9 cellular contexts compared by ENCODE assay signal in the genomic region with DNA sequence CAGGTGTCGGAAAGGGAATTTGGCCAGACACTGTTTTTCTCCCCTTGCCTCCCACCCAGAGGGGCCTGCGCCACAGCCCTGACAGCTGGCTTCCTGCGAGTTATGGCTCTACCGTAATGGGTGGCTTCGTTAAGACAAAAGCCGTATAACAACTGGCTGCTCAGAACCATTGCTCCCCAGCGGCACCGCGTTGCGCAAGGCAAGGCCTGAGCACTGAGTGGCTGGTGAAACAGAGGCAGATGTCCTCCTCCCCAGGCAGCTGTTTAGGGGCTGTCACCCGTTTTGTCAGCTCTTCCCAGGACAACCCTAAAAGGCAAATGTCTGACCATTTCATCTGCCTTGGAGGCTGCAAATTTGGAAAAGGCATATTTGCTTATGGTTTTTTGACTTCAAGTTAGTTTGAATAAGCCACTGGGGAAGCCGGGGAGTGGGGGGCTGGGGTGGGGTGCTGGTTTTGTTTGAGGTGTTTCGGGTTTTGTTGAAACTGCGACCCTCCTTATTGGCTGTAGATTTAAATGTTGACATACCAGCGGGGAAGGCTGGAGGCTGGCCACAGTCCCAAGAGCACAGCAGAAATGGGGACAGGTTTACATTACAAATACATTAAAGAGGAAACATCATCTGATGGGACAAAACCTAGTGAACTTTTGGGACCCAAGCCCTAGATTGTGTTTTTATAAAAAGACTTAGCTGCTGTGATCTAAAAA. TPM values are rescaled to one million over a fixed set of nuclear protein-coding genes. Genes with fewer than 3 reads are reported as not detected.
DNase-seq lines count a peak whose midpoint lies in the region; ATAC-seq, FAIRE-seq and TF ChIP-seq lines count a peak whose summit lies in the region.
"Had no signal": no experiment of that assay in that cellular context is flagged by ENCODE, and none has a peak within 500 bp of the region (broad histone marks: within the 10 kb centered on the region; RNA-seq: fewer than 3 reads in every experiment).

No MANE protein-coding gene starts in this region.

- TF ChIP-seq RAD21 in HepG2 (CRISPR knock-in tag; IDR thresholded peaks at IDR 0.05), result no peak

- H3K36me3 ChIP-seq in HepG2 (replicated peaks in 1 of 2; ENCODE audit: control insufficient read depth in 1 of 2, insufficient read depth in 2 of 2, low read length in 2 of 2) (no peaks in the 10 kb centered on the region), subcutaneous abdominal adipose tissue (ENCODE audit: control insufficient read depth in 5 of 5, insufficient read depth in 5 of 5, low read length in 5 of 5) (peaks cover 0 to 4% (median under 1%) of the 10 kb centered on the region in 5 donors)

- peak overlapping the region; percentile 91 for H3K4me2 ChIP-seq in HepG2 (ENCODE audit: low read depth, low read length)

- no peak for TF ChIP-seq POLR2A in HepG2 (IDR thresholded peaks at IDR 0.05; ENCODE audit: insufficient read depth in 1 of 2, low read depth in 2 of 2, low read length in 2 of 2)

- no peak overlapping the region for H3K27ac ChIP-seq in HepG2 (ENCODE audit: extremely low read length, insufficient read depth, low read length)
- no peak overlapping the region for H3K27ac ChIP-seq in subcutaneous abdominal adipose tissue (ENCODE audit: low read depth, low read length)

- TF ChIP-seq CTCF in HepG2 (CRISPR knock-in tag; IDR thresholded peaks at IDR 0.05), result no peak

- no peaks in the 10 kb centered on the region for H3K79me2 ChIP-seq in HepG2 (ENCODE audit: insufficient read depth, low read length)

- TF ChIP-seq EP300 in HepG2 (IDR thresholded peaks at IDR 0.05; ENCODE audit: low read depth in 2 of 2, low read length in 2 of 2) (no peak), HepG2 (CRISPR knock-in tag; IDR thresholded peaks at IDR 0.05; ENCODE audit: borderline replicate concordance) (no peak)

- POLR2A ChIA-PET in HepG2 (lab: Yijun Ruan, JAX), result no interaction called here

- no peaks in the 10 kb centered on the region for H4K20me1 ChIP-seq in HepG2 (ENCODE audit: insufficient read depth, low read length)

- WGBS in HepG2 (ENCODE audit: low lambda C conversion rate), result 3% methylated on average over 8 of the region's 15 CpGs

- no TSS peak for BruUV-seq in HepG2 (replicated peaks; lab: Mats Ljungman, UMichigan)

- CTCF ChIA-PET in HepG2 (lab: Yijun Ruan, JAX; ENCODE audit: low intra/inter-chr PET ratio, low total read pairs), result no interaction called here

- peak; percentile 49 for ATAC-seq in HepG2
- ATAC-seq in GM21526 (IDR thresholded peaks at IDR 0.05; ENCODE audit: low FRiP score, unreplicated experiment), result no peak
- no peak for ATAC-seq in GM21717 (IDR thresholded peaks at IDR 0.05; ENCODE audit: unreplicated experiment)

- peak overlapping the region; percentile 9 for H2AFZ ChIP-seq in HepG2 (ENCODE audit: low read length)

- intact Hi-C loops in HepG2 (cut with micrococcal nuclease; ENCODE audit: unreplicated experiment), result no loop called here

- in situ Hi-C loops in G401 (cut with HindIII; ENCODE audit: low sequenced_read_pairs) (no loop called here), HepG2 (cut with HindIII; ENCODE audit: extremely low pct_ligation_motif_present, low pct_unique_long_range_greater_than_20kb) (loop anchor here (25.0 kb wide), 1 partner anchor 248 kb away; no protein-coding TSS in a partner anchor)

- H3K27me3 ChIP-seq in HepG2 (ENCODE audit: control insufficient read depth in 1 of 2, insufficient read depth in 2 of 2, low read length in 2 of 2) (peaks cover 0 to 25% of the 10 kb centered on the region in 2 experiments; a peak in 2 of 5 replicates), subcutaneous abdominal adipose tissue (ENCODE audit: control insufficient read depth in 5 of 5, insufficient read depth in 4 of 5, low read length in 5 of 5) (peaks cover 9 to 21% (median 17%) of the 10 kb centered on the region in 5 donors)

- peak overlapping the region; percentile 15; the same call in 1 of the 2 replicates for H3K9ac ChIP-seq in HepG2 (ENCODE audit: insufficient read depth, low read depth, low read length)
- H3K9ac ChIP-seq in subcutaneous abdominal adipose tissue (ENCODE audit: low read length in 5 of 5), result peak overlapping the region in 2 of 5 donors; percentile 14 to 35

- FAIRE-seq in HepG2 (lab: Jason Lieb, UNC), result peak; percentile 42
- FAIRE-seq: astrocyte had no signal

- peak; percentile 59 for DNase-seq in G401 (ENCODE audit: low spot score)
- peak; percentile 72 for DNase-seq in NCI-H82 (lab: John Stamatoyannopoulos, UW)
- DNase-seq in activated naive CD4-positive, alpha-beta T cell treated with anti-CD3 and anti-CD28 coated beads, Interleukin-2, amount 50 U/mL, for 16 hours, result peak; percentile 56
- peak; percentile 42 for DNase-seq in HepG2 (ENCODE audit: low spot score)
- no peak for DNase-seq in iPS-NIHi7 (ENCODE audit: extremely low spot score)

- peaks cover 76% of the 10 kb centered on the region for H3K4me1 ChIP-seq in HepG2 (ENCODE audit: insufficient read depth, low read length)
- H3K4me1 ChIP-seq in subcutaneous abdominal adipose tissue (ENCODE audit: control insufficient read depth in 5 of 5, insufficient read depth in 5 of 5, low read length in 5 of 5), result peaks cover 0 to 32% (median 24%) of the 10 kb centered on the region in 5 donors

- no peaks in the 10 kb centered on the region for H3K9me3 ChIP-seq in HepG2 (ENCODE audit: low read length)
- no peaks in the 10 kb centered on the region for H3K9me3 ChIP-seq in subcutaneous abdominal adipose tissue (ENCODE audit: control insufficient read depth in 5 of 5, low read length in 5 of 5)

- peak overlapping the region; percentile 51 to 70 (median 57) for H3K4me3 ChIP-seq in HepG2 (replicated peaks in 1 of 3; ENCODE audit: insufficient read depth in 1 of 3, low read depth in 2 of 3, low read length in 3 of 3)
- H3K4me3 ChIP-seq in subcutaneous abdominal adipose tissue (ENCODE audit: low read depth in 1 of 5, low read length in 5 of 5), result peak overlapping the region; percentile 50 to 64 (median 61)

TF ChIP-seq in HepG2, 621 proteins besides CTCF, POLR2A, EP300 and RAD21 (continues in another document):
- TF ChIP-seq ZNF292 (CRISPR knock-in tag; IDR thresholded peaks at IDR 0.05; ENCODE audit: borderline replicate concordance, low read depth) (0 out of 2 replicates have a peak, but pooled peaks have one; percentile 24), ZSCAN9 (CRISPR knock-in tag; IDR thresholded peaks at IDR 0.05; ENCODE audit: borderline replicate concordance) (no peak), SOX13 (IDR thresholded peaks at IDR 0.05) (0 out of 2 replicates have a peak, but pooled peaks have one; percentile 36), SOX13 (CRISPR knock-in tag; conservative IDR thresholded peaks at IDR 0.05 in 1 of 2, IDR thresholded peaks at IDR 0.05 in 1 of 2) (peak in 1 of 2 experiments; percentile 33; a peak in 1 of 4 replicates), ZFP37 (CRISPR knock-in tag; IDR thresholded peaks at IDR 0.05; ENCODE audit: borderline replicate concordance) (no peak), TAF15 (IDR thresholded peaks at IDR 0.05; ENCODE audit: low read depth, low read length, poor library complexity, severe bottlenecking) (peak; percentile 3), YEATS4 (CRISPR knock-in tag; IDR thresholded peaks at IDR 0.05; ENCODE audit: borderline replicate concordance) (0 out of 2 replicates have a peak, but pooled peaks have one; percentile 44), PATZ1 (CRISPR knock-in tag; IDR thresholded peaks at IDR 0.05) (peak; percentile 50; the same call in 1 of the 2 replicates), HNRNPLL (IDR thresholded peaks at IDR 0.05; ENCODE audit: low read depth, low read length, poor library complexity, severe bottlenecking) (peak; percentile 28), HOXA5 (CRISPR knock-in tag; IDR thresholded peaks at IDR 0.05) (no peak), GATAD2A (CRISPR knock-in tag; IDR thresholded peaks at IDR 0.05) (0 out of 2 replicates have a peak, but pooled peaks have one; percentile 36)

RNA-seq across cellular contexts. Expression of gene SPOCK2, which starts 0.7 kb away (rescaled TPM):
- total RNA-seq in G401 (2014; rRNA removed; shearing (Covaris generic)), result 0.12 and 0.17 TPM in 2 replicates
- 4.7 and 8.6 TPM in 2 replicates for total RNA-seq in HepG2 (2016; rRNA removed; fragmentation: Illumina TruSeq; extraction: Trizol)
- total RNA-seq in HepG2 (2016; cell fraction: cytosol; rRNA removed; fragmentation: Illumina TruSeq; extraction: Trizol; ENCODE audit: low read depth), result 1.9 and 2.3 TPM in 2 replicates
- total RNA-seq in HepG2 (2016; cell fraction: insoluble cytoplasmic fraction; rRNA removed; fragmentation: Illumina TruSeq; extraction: Trizol), result 5.6 and 7.5 TPM in 2 replicates
- total RNA-seq in HepG2 (2016; cell fraction: membrane; rRNA removed; fragmentation: Illumina TruSeq; extraction: Trizol), result 4.9 and 6.3 TPM in 2 replicates
- total RNA-seq in HepG2 (2016; cell fraction: nucleus; rRNA removed; fragmentation: Illumina TruSeq; extraction: Trizol), result 4.5 and 7.0 TPM in 2 replicates
- 30.6 and 49.8 TPM in 2 replicates for polyA plus RNA-seq in HepG2 (2011; rRNA removed)
- polyA plus RNA-seq in HepG2 (2011; cell fraction: cytosol; rRNA removed), result 36.8 and 39.8 TPM in 2 replicates
- 38.0 and 46.6 TPM in 2 replicates for polyA plus RNA-seq in HepG2 (2011; cell fraction: nucleus; rRNA removed)
- polyA plus RNA-seq in HepG2 (2012), result 3.4 and 5.3 TPM in 2 replicates
- 2.4 and 2.5 TPM in 2 replicates for polyA plus RNA-seq in HepG2 (2016; cell fraction: cytosol; fragmentation: Illumina TruSeq; extraction: Trizol; ENCODE audit: low read depth)
- 4.6 and 4.7 TPM in 2 replicates for polyA plus RNA-seq in HepG2 (2016; cell fraction: insoluble cytoplasmic fraction; fragmentation: Illumina TruSeq; extraction: Trizol; ENCODE audit: low read depth)
- polyA plus RNA-seq in HepG2 (2016; cell fraction: membrane; fragmentation: Illumina TruSeq; extraction: Trizol; ENCODE audit: low read depth), result 3.8 and 5.6 TPM in 2 replicates
- 12.2 and 13.8 TPM in 2 replicates for polyA plus RNA-seq in HepG2 (2016; cell fraction: nucleus; fragmentation: Illumina TruSeq; extraction: Trizol; ENCODE audit: insufficient read depth, low read depth)
- 2.5 and 69.1 TPM in 2 replicates for polyA minus RNA-seq in HepG2 (2011; rRNA and poly(A)+ RNA removed; ENCODE audit: low replicate concordance)
- polyA minus RNA-seq in HepG2 (2011; cell fraction: cytosol; rRNA and poly(A)+ RNA removed), result 20.4 and 35.1 TPM in 2 replicates
- 8.9 and 15.5 TPM in 2 replicates for polyA minus RNA-seq in HepG2 (2011; cell fraction: nucleus; rRNA and poly(A)+ RNA removed)
